8 cellular contexts compared by ENCODE assay signal in genomic region chr6:126170875-126171489, GRCh38.
DNase-seq lines count a peak whose midpoint lies in the region; ATAC-seq and TF ChIP-seq lines count a peak whose summit lies in the region.

No MANE protein-coding gene starts in this region.

- no peak overlapping the region for H4K91ac ChIP-seq in IMR-90 (ENCODE audit: insufficient read depth, low read depth, low read length)

- DNase-seq in stimulated activated CD4-positive, alpha-beta T cell treated with anti-CD3 and anti-CD28 coated beads, Interleukin-1b, Interleukin-23, amount 100 ng/mL, for 48 hours = peak; percentile 4
- DNase-seq in stimulated activated CD4-positive, alpha-beta T cell treated with anti-CD3 and anti-CD28 coated beads, Interleukin-2, amount 100 ng/mL, for 24 hours = no peak
- DNase-seq in IMR-90 (peak; percentile 26), right lobe of liver (no peak), OCI-M2 (lab: John Stamatoyannopoulos, UW; ENCODE audit: unreplicated experiment) (no peak), dorsolateral prefrontal cortex (no peak)

- H2AK5ac ChIP-seq in IMR-90 (ENCODE audit: low read depth, low read length) = no peak overlapping the region

- no peaks in the 10 kb centered on the region for H4K20me1 ChIP-seq in IMR-90 (ENCODE audit: insufficient read depth, low read length)

- H3K4me3 ChIP-seq in IMR-90 (ENCODE audit: insufficient read depth, low read depth, low read length) (no peak overlapping the region), WI38 (ENCODE audit: low read depth, low read length) (no peak overlapping the region), right lobe of liver (no peak overlapping the region), dorsolateral prefrontal cortex (no peak overlapping the region)

- CTCF ChIA-PET in IMR-90 (lab: Yijun Ruan, JAX) = no interaction called here

- no peak overlapping the region for H3K23ac ChIP-seq in IMR-90 (ENCODE audit: low read depth, low read length)

- peak; percentile 65 for ATAC-seq in GM21737 (IDR thresholded peaks at IDR 0.05; ENCODE audit: unreplicated experiment)
- ATAC-seq in IMR-90 (ENCODE audit: low read depth) = 0 out of 2 replicates have a peak, but pooled peaks have one; percentile 35
- ATAC-seq in right lobe of liver = peak; percentile 54 to 66 (median 62)

- H2BK15ac ChIP-seq in IMR-90 (ENCODE audit: low read depth, low read length) = no peak overlapping the region

- dilution Hi-C loops in IMR-90 (cut with HindIII; ENCODE audit: low sequenced_read_pairs, unreplicated experiment) = no loop called here

- H3K18ac ChIP-seq in IMR-90 (ENCODE audit: low read depth, low read length) = no peak overlapping the region

- 53% methylated on average over 2 of the region's 5 CpGs; no CpG with 5 or more reads in 1 of the 2 experiments for WGBS in IMR-90 (ENCODE audit: extremely low coverage in 2 of 2, insufficient read length in 1 of 2), 2 experiments
- 31% methylated on average over 5 of the region's 5 CpGs for WGBS in right lobe of liver (ENCODE audit: insufficient coverage, low coverage, low lambda C conversion rate, missing lambda C conversion rate)

- H2AK9ac ChIP-seq in IMR-90 (replicated peaks; ENCODE audit: low read depth, low read length, poor library complexity) = no peak overlapping the region

- no peak overlapping the region for H2BK5ac ChIP-seq in IMR-90 (ENCODE audit: low read depth, low read length, poor library complexity, severe bottlenecking)

- H3K27ac ChIP-seq in IMR-90 (ENCODE audit: insufficient read depth, low read length) (no peak overlapping the region), right lobe of liver (no peak overlapping the region), dorsolateral prefrontal cortex (no peak overlapping the region)

- H3K9ac ChIP-seq in IMR-90 (ENCODE audit: low read depth, low read length) = no peak overlapping the region

- no peak overlapping the region for H2AFZ ChIP-seq in IMR-90 (replicated peaks; ENCODE audit: low read length, poor library complexity)

- BruUV-seq in IMR-90 (replicated peaks; lab: Mats Ljungman, UMichigan) = no TSS peak

- no peak overlapping the region for H3K56ac ChIP-seq in IMR-90 (ENCODE audit: extremely low read depth, insufficient read depth, low read length)

- no peak overlapping the region for H3K14ac ChIP-seq in IMR-90 (replicated peaks; ENCODE audit: low read depth, low read length)

- H2BK20ac ChIP-seq in IMR-90 (ENCODE audit: low read depth, low read length) = no peak overlapping the region

- POLR2A ChIA-PET in IMR-90 (lab: Charles Lee; ENCODE audit: unreplicated experiment) = no interaction called here

- in situ Hi-C loops in IMR-90 (cut with MboI; ENCODE audit: low sequenced_read_pairs) = loop anchor here (10.0 kb wide), 1 partner anchor 136 kb away; no protein-coding TSS in a partner anchor

- H4K8ac ChIP-seq in IMR-90 (ENCODE audit: low read depth in 2 of 2, low read length in 2 of 2) = no peak overlapping the region

- no peak overlapping the region for H3K4ac ChIP-seq in IMR-90 (ENCODE audit: low read depth, low read length)

- H3K79me1 ChIP-seq in IMR-90 (ENCODE audit: low read depth in 1 of 2, low read length in 2 of 2) = no peaks in the 10 kb centered on the region

- TF ChIP-seq RAD21 in IMR-90 (IDR thresholded peaks at IDR 0.05; ENCODE audit: low read length) = peak; percentile 38

- H2BK120ac ChIP-seq in IMR-90 (ENCODE audit: low read depth, low read length) = no peak overlapping the region

- H3K9me3 ChIP-seq in IMR-90 (ENCODE audit: control insufficient read depth, insufficient read depth, low read length) (no peaks in the 10 kb centered on the region), right lobe of liver (no peaks in the 10 kb centered on the region)

- intact Hi-C loops in IMR-90 (cut with micrococcal nuclease) = loop anchor here (2.0 to 10.0 kb wide), 4 partner anchors 138 to 954 kb away; no protein-coding TSS in a partner anchor
- intact Hi-C loops in right lobe of liver (cut with DNase I) = no loop called here
- intact Hi-C loops in dorsolateral prefrontal cortex (cut with DNase I) = no loop called here

- TF ChIP-seq POLR2A in IMR-90 (IDR thresholded peaks at IDR 0.05; ENCODE audit: low read depth, low read length) = no peak
- TF ChIP-seq POLR2A in right lobe of liver (IDR thresholded peaks at IDR 0.05) = no peak

- no peak overlapping the region for H4K5ac ChIP-seq in IMR-90 (ENCODE audit: low read depth, low read length)

- TF ChIP-seq CTCF in IMR-90 (conservative IDR thresholded peaks at IDR 0.05; ENCODE audit: low read depth, low read length) (peak; percentile 49), WI38 (IDR thresholded peaks at IDR 0.05; ENCODE audit: low read depth, low read length) (peak; percentile 43), right lobe of liver (IDR thresholded peaks at IDR 0.05) (peak; percentile 44 to 57 (median 49)), dorsolateral prefrontal cortex (IDR thresholded peaks at IDR 0.05 in 54 of 56, conservative IDR thresholded peaks at IDR 0.05 in 2 of 56; ENCODE audit: low read depth in 1 of 56, partially characterized antibody in 56 of 56) (peak in 28 of 56 donors; percentile 13 to 45 (median 28))

- H3K27me3 ChIP-seq in IMR-90 (ENCODE audit: control insufficient read depth, insufficient read depth, low read length) = peaks cover 12% of the 10 kb centered on the region
- no peaks in the 10 kb centered on the region for H3K27me3 ChIP-seq in right lobe of liver
- H3K27me3 ChIP-seq in dorsolateral prefrontal cortex = no peaks in the 10 kb centered on the region

- H3K4me2 ChIP-seq in IMR-90 (ENCODE audit: low read depth, low read length) = no peak overlapping the region

- H3K36me3 ChIP-seq in IMR-90 (ENCODE audit: control insufficient read depth, insufficient read depth, low read length) = no peaks in the 10 kb centered on the region
- H3K36me3 ChIP-seq in right lobe of liver = no peaks in the 10 kb centered on the region

- no peaks in the 10 kb centered on the region for H3K4me1 ChIP-seq in IMR-90 (ENCODE audit: control insufficient read depth, insufficient read depth, low read length)
- H3K4me1 ChIP-seq in right lobe of liver = no peaks in the 10 kb centered on the region

- no peaks in the 10 kb centered on the region for H3K9me1 ChIP-seq in IMR-90 (ENCODE audit: insufficient read depth, low read length)

TF ChIP-seq in IMR-90, 13 proteins besides CTCF, POLR2A, EP300 and RAD21:
- TF ChIP-seq SMC3 (IDR thresholded peaks at IDR 0.05; ENCODE audit: low read depth, low read length) = peak; percentile 57
- TF ChIP-seq FOS (IDR thresholded peaks at IDR 0.05; ENCODE audit: low read depth, low read length) = no peak
- TF ChIP-seq NFE2L2 (IDR thresholded peaks at IDR 0.05; ENCODE audit: low read depth, low read length) = no peak
- no peak for TF ChIP-seq CEBPB (IDR thresholded peaks at IDR 0.05; ENCODE audit: low read depth, low read length)

Comparison
In these comparisons a context has a peak if more than half of its experiments do, and no peak if none do; other contexts are left out.
1. DNase-seq: peak in stimulated activated CD4-positive, alpha-beta T cell treated with anti-CD3 and anti-CD28 coated beads, Interleukin-1b, Interleukin-23, amount 100 ng/mL, for 48 hours (single experiment) and IMR-90 (single experiment); none in stimulated activated CD4-positive, alpha-beta T cell treated with anti-CD3 and anti-CD28 coated beads, Interleukin-2, amount 100 ng/mL, for 24 hours (0 of 2), right lobe of liver (0 of 3), OCI-M2 (single experiment) and dorsolateral prefrontal cortex (0 of 10).
2. Peak in every context shown above with its lines, with median percentiles within 50 percentile points of each other: ATAC-seq.